In the genomic region with DNA sequence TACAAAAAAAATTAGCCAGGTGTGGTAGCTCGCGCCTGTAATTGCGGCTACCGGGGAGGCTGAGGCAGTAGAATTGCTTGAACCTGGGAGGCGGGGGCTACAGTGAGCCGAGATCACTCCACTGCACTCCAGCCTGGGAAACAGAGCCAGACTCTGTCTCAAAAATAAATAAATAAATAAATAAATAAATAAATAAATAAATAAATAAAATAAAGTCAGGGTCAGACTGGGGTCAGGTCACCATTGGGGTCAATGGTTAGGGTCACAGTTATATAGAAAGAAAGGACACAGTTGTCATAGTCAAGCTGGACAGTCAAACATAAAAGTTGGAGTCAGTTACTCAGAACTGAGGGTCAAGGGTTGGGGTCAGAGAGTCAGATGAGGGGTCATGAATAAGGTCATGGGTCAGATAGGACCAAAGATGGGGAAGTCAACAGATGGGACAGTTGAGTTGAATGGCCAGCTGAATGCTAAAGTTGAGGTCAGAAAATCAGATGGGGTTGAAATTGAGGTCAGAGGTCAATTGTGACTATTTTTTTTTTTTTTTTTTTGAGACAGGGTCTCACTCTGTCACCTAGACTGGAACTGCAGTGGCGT, we compare ENCODE assay signal across 23 cellular contexts. TPM values are rescaled to one million over a fixed set of nuclear protein-coding genes. Genes with fewer than 3 reads are reported as not detected.
"Had no signal": no experiment of that assay in that cellular context is flagged by ENCODE, and none has a peak within 500 bp of the region (broad histone marks: within the 10 kb centered on the region; RNA-seq: fewer than 3 reads in every experiment).

No MANE protein-coding gene starts in this region.

- H3K4me1 ChIP-seq: colonic mucosa, esophagus squamous epithelium, gastrocnemius medialis, pancreas, psoas muscle, right atrium auricular region, upper lobe of left lung had no signal

- H3K27me3 ChIP-seq: colonic mucosa, esophagus squamous epithelium, gastrocnemius medialis, pancreas, right atrium auricular region, upper lobe of left lung had no signal

- H3K4me3 ChIP-seq: colonic mucosa, esophagus squamous epithelium, gastrocnemius medialis, pancreas, psoas muscle, right atrium auricular region, upper lobe of left lung had no signal

- H3K27ac ChIP-seq: colonic mucosa, esophagus squamous epithelium, gastrocnemius medialis, neutrophil, pancreas, psoas muscle, right atrium auricular region, upper lobe of left lung had no signal

- ATAC-seq: activated CD4-positive, alpha-beta T cell treated with anti-CD3 and anti-CD28 coated beads for 36 hours; gastrocnemius medialis; left ventricle myocardium superior; natural killer cell; psoas muscle; stimulated activated naive CD8-positive, alpha-beta T cell treated with anti-CD3 and anti-CD28 coated beads, Interleukin-15, Interleukin-2, amounts not matched to agents 100 U/mL and 50 U/mL, for 24 hours had no signal

- H3K36me3 Mint-ChIP-seq: activated naive CD8-positive, alpha-beta T cell treated with anti-CD3 and anti-CD28 coated beads, Interleukin-2, amount 10 ng/mL, durations not matched to agents 7 days and 5 days; natural killer cell had no signal

- H3K9me3 ChIP-seq: colonic mucosa, esophagus squamous epithelium, gastrocnemius medialis, neutrophil, pancreas, psoas muscle, right atrium auricular region, upper lobe of left lung had no signal

- DNase-seq: activated CD4-positive, alpha-beta T cell treated with anti-CD3 and anti-CD28 coated beads for 36 hours; activated CD4-positive, alpha-beta T cell treated with anti-CD3 and anti-CD28 coated beads, Interleukin-2, amount 50 U/mL, for 4 hours; activated effector memory CD4-positive, alpha-beta T cell treated with Interleukin-2 at 50 U/mL for 16 hours; activated naive CD4-positive, alpha-beta T cell treated with anti-CD3 and anti-CD28 coated beads for 36 hours; activated naive CD8-positive, alpha-beta T cell treated with anti-CD3 and anti-CD28 coated beads, Interleukin-2, amount 10 ng/mL, durations not matched to agents 7 days and 5 days; activated T-cell treated with anti-CD3 and anti-CD28 coated beads, Interleukin-2, amount 50 U/mL, for 48 hours; amniotic stem cell; colonic mucosa; esophagus squamous epithelium; gastrocnemius medialis; hypothalamus; midbrain; natural killer cell; psoas muscle; stimulated activated CD4-positive, alpha-beta T cell treated with anti-CD3 and anti-CD28 coated beads, Interleukin-4, amount 100 ng/mL, for 24 hours; stimulated activated naive CD8-positive, alpha-beta T cell treated with anti-CD3 and anti-CD28 coated beads, Interleukin-15, Interleukin-2, amounts not matched to agents 100 U/mL and 50 U/mL, for 24 hours; T-helper 9 cell; upper lobe of left lung had no signal

- H3K9me3 Mint-ChIP-seq: activated naive CD4-positive, alpha-beta T cell treated with anti-CD3 and anti-CD28 coated beads for 36 hours; activated naive CD8-positive, alpha-beta T cell treated with anti-CD3 and anti-CD28 coated beads, Interleukin-2, amount 10 ng/mL, durations not matched to agents 7 days and 5 days; natural killer cell had no signal

- H3K4me1 Mint-ChIP-seq: activated CD4-positive, alpha-beta T cell treated with anti-CD3 and anti-CD28 coated beads for 36 hours; natural killer cell had no signal

- H3K36me3 ChIP-seq: colonic mucosa, esophagus squamous epithelium, gastrocnemius medialis, neutrophil, right atrium auricular region had no signal

- H3K4me3 Mint-ChIP-seq: activated CD4-positive, alpha-beta T cell treated with anti-CD3 and anti-CD28 coated beads for 36 hours; activated naive CD4-positive, alpha-beta T cell treated with anti-CD3 and anti-CD28 coated beads for 36 hours; activated naive CD8-positive, alpha-beta T cell treated with anti-CD3 and anti-CD28 coated beads, Interleukin-2, amount 10 ng/mL, durations not matched to agents 7 days and 5 days; natural killer cell had no signal

- FAIRE-seq: bronchial epithelial cell, pancreas had no signal

- H3K27ac Mint-ChIP-seq: activated CD4-positive, alpha-beta T cell treated with anti-CD3 and anti-CD28 coated beads for 36 hours; activated naive CD4-positive, alpha-beta T cell treated with anti-CD3 and anti-CD28 coated beads for 36 hours; activated naive CD8-positive, alpha-beta T cell treated with anti-CD3 and anti-CD28 coated beads, Interleukin-2, amount 10 ng/mL, durations not matched to agents 7 days and 5 days; natural killer cell had no signal

RNA-seq across cellular contexts. Expression of gene RGL3, which starts 18.3 kb away (rescaled TPM):
- total RNA-seq: activated CD4-positive, alpha-beta T cell treated with anti-CD3 and anti-CD28 coated beads for 36 hours; activated naive CD4-positive, alpha-beta T cell treated with anti-CD3 and anti-CD28 coated beads for 36 hours; activated naive CD8-positive, alpha-beta T cell treated with anti-CD3 and anti-CD28 coated beads, Interleukin-2, amount 10 ng/mL, durations not matched to agents 7 days and 5 days had no signal

RNA-seq across cellular contexts. Expression of gene ODAD3, which starts 34.1 kb away (rescaled TPM):
- total RNA-seq: activated naive CD8-positive, alpha-beta T cell treated with anti-CD3 and anti-CD28 coated beads, Interleukin-2, amount 10 ng/mL, durations not matched to agents 7 days and 5 days; bronchial epithelial cell; gastrocnemius medialis; natural killer cell had no signal
